30 cellular contexts compared by ENCODE assay signal in genomic region chr3:22475665-22476064, GRCh38.
DNase-seq lines count a peak whose midpoint lies in the region; FAIRE-seq and TF ChIP-seq lines count a peak whose summit lies in the region.
"Had no signal": no experiment of that assay in that cellular context is flagged by ENCODE, and none has a peak within 500 bp of the region (broad histone marks: within the 10 kb centered on the region; RNA-seq: fewer than 3 reads in every experiment).

No MANE protein-coding gene starts in this region.

- H3K27ac Mint-ChIP-seq in astrocyte (ENCODE audit: unreplicated experiment) = no peak overlapping the region
- H3K27ac Mint-ChIP-seq: activated CD4-positive, alpha-beta T cell treated with anti-CD3 and anti-CD28 coated beads, Interleukin-2, amount 10 ng/mL, durations not matched to agents 24 days and 14 days; activated naive CD8-positive, alpha-beta T cell treated with anti-CD3 and anti-CD28 coated beads, Interleukin-2, amount 50 U/mL, for 24 hours; activated T-cell treated with anti-CD3 and anti-CD28 coated beads, Interleukin-2, amount 50 U/mL, for 24 hours; HFFc6; nephron; T-helper 2 cell treated with Interferon-gamma antibody and Interleukin-4, amounts not matched to agents 5 μg/mL and 100 μg/mL, for 36 hours had no signal

- no peak overlapping the region for H3K4me2 ChIP-seq in Loucy (ENCODE audit: low read depth, low read length, poor library complexity, severe bottlenecking)
- H3K4me2 ChIP-seq in astrocyte (ENCODE audit: low read length) = peak overlapping the region; percentile 23

- H3K4me3 ChIP-seq in Loucy (ENCODE audit: low read length, poor library complexity, severe bottlenecking) (no peak overlapping the region), astrocyte (ENCODE audit: insufficient read depth, low read depth, low read length) (no peak overlapping the region), H7 (ENCODE audit: insufficient read depth, low read depth, low read length) (no peak overlapping the region)
- H3K4me3 ChIP-seq: lower lobe of right lung, MG63, mucosa of descending colon, tibial artery had no signal

- peaks cover 16% of the 10 kb centered on the region for H3K4me1 Mint-ChIP-seq in astrocyte (ENCODE audit: low read depth, unreplicated experiment)
- H3K4me1 Mint-ChIP-seq: activated CD4-positive, alpha-beta T cell treated with anti-CD3 and anti-CD28 coated beads, Interleukin-2, amount 10 ng/mL, durations not matched to agents 24 days and 14 days; activated naive CD8-positive, alpha-beta T cell treated with anti-CD3 and anti-CD28 coated beads, Interleukin-2, amount 50 U/mL, for 24 hours; nephron had no signal

- H3K9me2 ChIP-seq in Loucy (replicated peaks; ENCODE audit: low read depth, low read length) = no peaks in the 10 kb centered on the region

- H3K36me3 ChIP-seq in Loucy (ENCODE audit: insufficient read depth, low read length) (no peaks in the 10 kb centered on the region), astrocyte (ENCODE audit: insufficient read depth, low read length) (no peaks in the 10 kb centered on the region), H7 (replicated peaks; ENCODE audit: control insufficient read depth, insufficient read depth, low read length) (no peaks in the 10 kb centered on the region)
- H3K36me3 ChIP-seq: brain microvascular endothelial cell, lower lobe of right lung, MG63, tibial artery, WERI-Rb-1 had no signal

- DNase-seq in Daoy (ENCODE audit: low read depth) (peak; percentile 2), astrocyte (ENCODE audit: low read depth) (peak; percentile 46), renal cortical epithelial cell (ENCODE audit: low read depth) (peak; percentile 81), inferior parietal cortex (ENCODE audit: extremely low spot score) (no peak), H7 (no peak)
- DNase-seq in stimulated activated naive CD4-positive, alpha-beta T cell treated with Interleukin-2 at 50 U/mL for 16 hours (lab: John Stamatoyannopoulos, UW) = no peak
- DNase-seq: activated CD4-positive, alpha-beta T cell treated with anti-CD3 and anti-CD28 coated beads, Interleukin-2, amount 10 ng/mL, durations not matched to agents 24 days and 14 days; activated gamma-delta T cell; activated naive CD8-positive, alpha-beta T cell treated with anti-CD3 and anti-CD28 coated beads, Interleukin-2, amount 50 U/mL, for 24 hours; activated T-cell treated with anti-CD3 and anti-CD28 coated beads, Interleukin-2, amount 50 U/mL, for 24 hours; brain microvascular endothelial cell; C1 segment of cervical spinal cord; Caco-2; DND-41; glutamatergic neuron; HFFc6; kidney glomerular epithelial cell; lower lobe of right lung; mucosa of descending colon; NCI-H1436; NCI-H2107; NCI-H446 treated with DMSO at 0.1 percent for 48 hours; small intestine; stimulated activated CD4-positive, alpha-beta T cell treated with anti-CD3 and anti-CD28 coated beads, Interleukin-1b, Interleukin-23, amount 100 ng/mL, for 48 hours; tibial artery; WERI-Rb-1 had no signal

- H2AFZ ChIP-seq in Loucy (ENCODE audit: low read length) = peak overlapping the region; percentile 51; the same call in 1 of the 2 replicates
- no peak overlapping the region for H2AFZ ChIP-seq in astrocyte (ENCODE audit: low read depth, low read length)

- no peaks in the 10 kb centered on the region for H4K20me1 ChIP-seq in Loucy (ENCODE audit: insufficient read depth, low read length, poor library complexity, severe bottlenecking)
- H4K20me1 ChIP-seq in astrocyte (ENCODE audit: insufficient read depth, low read length) = no peaks in the 10 kb centered on the region

- FAIRE-seq in astrocyte (lab: Jason Lieb, UNC) = no peak
- FAIRE-seq: small intestine had no signal

- no peaks in the 10 kb centered on the region for H3K79me2 ChIP-seq in Loucy (ENCODE audit: insufficient read depth, low read length)
- H3K79me2 ChIP-seq in astrocyte (ENCODE audit: insufficient read depth, low read length) = no peaks in the 10 kb centered on the region

- H3K27me3 Mint-ChIP-seq in astrocyte (ENCODE audit: low read depth, unreplicated experiment) = no peaks in the 10 kb centered on the region
- H3K27me3 Mint-ChIP-seq: activated CD4-positive, alpha-beta T cell treated with anti-CD3 and anti-CD28 coated beads, Interleukin-2, amount 10 ng/mL, durations not matched to agents 24 days and 14 days; activated naive CD8-positive, alpha-beta T cell treated with anti-CD3 and anti-CD28 coated beads, Interleukin-2, amount 50 U/mL, for 24 hours; activated T-cell treated with anti-CD3 and anti-CD28 coated beads, Interleukin-2, amount 50 U/mL, for 24 hours had no signal

- no peak overlapping the region for H3K4me3 Mint-ChIP-seq in astrocyte (ENCODE audit: unreplicated experiment)
- H3K4me3 Mint-ChIP-seq: activated CD4-positive, alpha-beta T cell treated with anti-CD3 and anti-CD28 coated beads, Interleukin-2, amount 10 ng/mL, durations not matched to agents 24 days and 14 days; activated naive CD8-positive, alpha-beta T cell treated with anti-CD3 and anti-CD28 coated beads, Interleukin-2, amount 50 U/mL, for 24 hours; activated T-cell treated with anti-CD3 and anti-CD28 coated beads, Interleukin-2, amount 50 U/mL, for 24 hours; HFFc6; nephron; T-helper 2 cell treated with Interferon-gamma antibody and Interleukin-4, amounts not matched to agents 5 μg/mL and 100 μg/mL, for 36 hours had no signal

- TF ChIP-seq CTCF in Loucy (conservative IDR thresholded peaks at IDR 0.05; ENCODE audit: low read length) = no peak
- TF ChIP-seq CTCF in astrocyte (IDR thresholded peaks at IDR 0.05; ENCODE audit: insufficient read depth, low read depth, low read length) = no peak

- no peak overlapping the region for H3K27ac ChIP-seq in astrocyte (ENCODE audit: low read depth, low read length)
- H3K27ac ChIP-seq: brain microvascular endothelial cell, lower lobe of right lung, tibial artery, WERI-Rb-1 had no signal

- no peaks in the 10 kb centered on the region for H3K36me3 Mint-ChIP-seq in astrocyte (ENCODE audit: low read depth, unreplicated experiment)

- H3F3A ChIP-seq in Loucy (ENCODE audit: low read depth) = no peaks in the 10 kb centered on the region

- peaks cover 13% of the 10 kb centered on the region for H3K4me1 ChIP-seq in Loucy (ENCODE audit: insufficient read depth, low read length, poor library complexity, severe bottlenecking)
- peaks cover 17% of the 10 kb centered on the region for H3K4me1 ChIP-seq in astrocyte (ENCODE audit: insufficient read depth, low read length)
- H3K4me1 ChIP-seq: Caco-2, lower lobe of right lung had no signal

- H3K9ac ChIP-seq in Loucy (ENCODE audit: low read depth, low read length, poor library complexity, severe bottlenecking) (no peak overlapping the region), astrocyte (ENCODE audit: low read length) (no peak overlapping the region)

- no peaks in the 10 kb centered on the region for H3K9me3 Mint-ChIP-seq in astrocyte (ENCODE audit: unreplicated experiment)
- H3K9me3 Mint-ChIP-seq: activated CD4-positive, alpha-beta T cell treated with anti-CD3 and anti-CD28 coated beads, Interleukin-2, amount 10 ng/mL, durations not matched to agents 24 days and 14 days; nephron; T-helper 2 cell treated with Interferon-gamma antibody and Interleukin-4, amounts not matched to agents 5 μg/mL and 100 μg/mL, for 36 hours had no signal

- H3K27me3 ChIP-seq in Loucy (ENCODE audit: insufficient read depth, low read length, poor library complexity, severe bottlenecking) (no peaks in the 10 kb centered on the region), astrocyte (ENCODE audit: insufficient read depth, low read length) (no peaks in the 10 kb centered on the region), H7 (ENCODE audit: control insufficient read depth, insufficient read depth, low read length) (no peaks in the 10 kb centered on the region)
- H3K27me3 ChIP-seq: brain microvascular endothelial cell, MG63, tibial artery had no signal

- H3K9me3 ChIP-seq in Loucy (ENCODE audit: insufficient read depth, low read depth, low read length) = no peaks in the 10 kb centered on the region
- no peaks in the 10 kb centered on the region for H3K9me3 ChIP-seq in astrocyte (ENCODE audit: insufficient read depth, low read depth, low read length)
- H3K9me3 ChIP-seq: Caco-2, lower lobe of right lung, MG63, mucosa of descending colon, tibial artery had no signal

Comparison
In these comparisons a context has a peak if more than half of its experiments do, and no peak if none do; other contexts are left out.
1. DNase-seq: peak in Daoy (single experiment), astrocyte (single experiment) and renal cortical epithelial cell (single experiment); none in inferior parietal cortex (single experiment), H7 (single experiment) and stimulated activated naive CD4-positive, alpha-beta T cell treated with Interleukin-2 at 50 U/mL for 16 hours (single experiment).